In the genomic region with DNA sequence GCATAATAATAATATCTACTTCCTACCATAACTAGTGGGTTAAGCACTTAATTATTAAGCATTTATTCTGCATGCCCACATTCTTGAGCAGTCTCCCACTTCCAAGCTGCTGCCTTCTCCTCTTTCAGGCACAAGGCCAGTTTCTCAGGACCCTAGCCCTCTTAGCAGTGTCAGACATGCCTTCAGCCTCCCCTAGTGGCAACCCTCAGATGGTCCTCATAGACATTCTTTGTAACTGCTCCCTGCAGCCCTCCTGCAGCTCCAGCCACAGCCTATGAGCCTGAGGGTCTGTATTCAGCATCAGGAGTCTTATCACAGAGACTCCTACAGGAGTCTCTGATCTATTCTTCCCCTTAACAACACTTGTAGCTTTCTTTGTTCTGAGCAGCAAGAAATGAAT, we compare ENCODE assay signal across 16 cellular contexts. TPM values are rescaled to one million over a fixed set of nuclear protein-coding genes. Genes with fewer than 3 reads are reported as not detected.
DNase-seq lines count a peak whose midpoint lies in the region; ATAC-seq, FAIRE-seq and TF ChIP-seq lines count a peak whose summit lies in the region.
"Had no signal": no experiment of that assay in that cellular context is flagged by ENCODE, and none has a peak within 500 bp of the region (broad histone marks: within the 10 kb centered on the region; RNA-seq: fewer than 3 reads in every experiment).

No MANE protein-coding gene starts in this region.

- no peak overlapping the region for H3K4me3 Mint-ChIP-seq in glutamatergic neuron (ENCODE audit: unreplicated experiment)

- no peaks in the 10 kb centered on the region for H3K36me3 Mint-ChIP-seq in glutamatergic neuron (ENCODE audit: unreplicated experiment)

- peaks cover 27% of the 10 kb centered on the region for H3K4me1 ChIP-seq in HepG2 (ENCODE audit: insufficient read depth, low read length)
- no peaks in the 10 kb centered on the region for H3K4me1 ChIP-seq in right lobe of liver
- no peaks in the 10 kb centered on the region for H3K4me1 ChIP-seq in Panc1 (ENCODE audit: control insufficient read depth, insufficient read depth, low read length)
- peaks cover 15% of the 10 kb centered on the region for H3K4me1 ChIP-seq in ovary (ENCODE audit: insufficient read depth)
- H3K4me1 ChIP-seq: gastrocnemius medialis had no signal

- intact Hi-C loops in HepG2 (cut with micrococcal nuclease; ENCODE audit: unreplicated experiment) (no loop called here), right lobe of liver (cut with DNase I) (no loop called here), Panc1 (cut with micrococcal nuclease; ENCODE audit: unreplicated experiment) (no loop called here), ovary (cut with DNase I) (no loop called here)

- CTCF ChIA-PET in HepG2 (lab: Yijun Ruan, JAX; ENCODE audit: low intra/inter-chr PET ratio, low total read pairs), result no interaction called here
- CTCF ChIA-PET in Panc1 (lab: Charles Lee), result no interaction called here

- ATAC-seq in HepG2 (peak; percentile 62), right lobe of liver (no peak), Panc1 (no peak)
- ATAC-seq: gastrocnemius medialis had no signal

- in situ Hi-C loops in HepG2 (cut with HindIII; ENCODE audit: extremely low pct_ligation_motif_present, low pct_unique_long_range_greater_than_20kb), result no loop called here
- in situ Hi-C loops in Panc1 (cut with HindIII; ENCODE audit: low pct_unique_long_range_greater_than_20kb, low sequenced_read_pairs), result no loop called here

- no peak overlapping the region for H3K9ac ChIP-seq in HepG2 (ENCODE audit: insufficient read depth, low read depth, low read length)

- H3K27me3 Mint-ChIP-seq in glutamatergic neuron (ENCODE audit: unreplicated experiment), result peaks cover 1% of the 10 kb centered on the region

- POLR2A ChIA-PET in HepG2 (lab: Yijun Ruan, JAX), result interaction anchor here (1.3 kb wide), 1 partner anchor 162 kb away, joined by 3 read pairs; no protein-coding TSS in a partner anchor
- POLR2A ChIA-PET in Panc1 (lab: Charles Lee), result interaction anchor here (0.6 kb wide), 2 partner anchors 10 to 761 kb away, joined by 3 to 9 read pairs; no protein-coding TSS in a partner anchor

- H3K9me3 ChIP-seq in HepG2 (ENCODE audit: low read length), result no peaks in the 10 kb centered on the region
- H3K9me3 ChIP-seq in right lobe of liver, result no peaks in the 10 kb centered on the region
- no peaks in the 10 kb centered on the region for H3K9me3 ChIP-seq in Panc1 (ENCODE audit: control insufficient read depth, insufficient read depth, low read depth, low read length)
- H3K9me3 ChIP-seq in ovary, result no peaks in the 10 kb centered on the region
- H3K9me3 ChIP-seq: gastrocnemius medialis, left ventricle myocardium inferior had no signal

- FAIRE-seq in HepG2 (lab: Jason Lieb, UNC), result no peak

- no peak for TF ChIP-seq POLR2A in HepG2 (IDR thresholded peaks at IDR 0.05; ENCODE audit: insufficient read depth in 1 of 2, low read depth in 2 of 2, low read length in 2 of 2)
- TF ChIP-seq POLR2A in right lobe of liver (IDR thresholded peaks at IDR 0.05), result no peak
- no peak for TF ChIP-seq POLR2A in ovary (IDR thresholded peaks at IDR 0.05)

- BruUV-seq in HepG2 (replicated peaks; lab: Mats Ljungman, UMichigan), result no TSS peak
- no TSS peak for BruUV-seq in Panc1 (replicated peaks; lab: Mats Ljungman, UMichigan)

- no peak overlapping the region for H2AFZ ChIP-seq in HepG2 (ENCODE audit: low read length)

- no peak for TF ChIP-seq RAD21 in HepG2 (CRISPR knock-in tag; IDR thresholded peaks at IDR 0.05)

- H3K4me1 Mint-ChIP-seq in glutamatergic neuron (ENCODE audit: low read depth, unreplicated experiment), result peaks cover 2% of the 10 kb centered on the region

- H3K27ac Mint-ChIP-seq in glutamatergic neuron (ENCODE audit: unreplicated experiment), result no peak overlapping the region

- no peak overlapping the region for H3K4me2 ChIP-seq in HepG2 (ENCODE audit: low read depth, low read length)

- H3K4me3 ChIP-seq in HepG2 (replicated peaks in 1 of 3; ENCODE audit: insufficient read depth in 1 of 3, low read depth in 2 of 3, low read length in 3 of 3) (no peak overlapping the region), right lobe of liver (no peak overlapping the region), Panc1 (ENCODE audit: low read depth in 2 of 2, low read length in 2 of 2) (no peak overlapping the region), ovary (no peak overlapping the region)
- H3K4me3 ChIP-seq: gastrocnemius medialis, left ventricle myocardium inferior had no signal

- H3K27me3 ChIP-seq in HepG2 (ENCODE audit: control insufficient read depth in 1 of 2, insufficient read depth in 2 of 2, low read length in 2 of 2) (peaks cover 0 to 5% of the 10 kb centered on the region in 2 experiments; a peak in 2 of 5 replicates), right lobe of liver (no peaks in the 10 kb centered on the region), Panc1 (ENCODE audit: control insufficient read depth, insufficient read depth, low read length) (no peaks in the 10 kb centered on the region), ovary (no peaks in the 10 kb centered on the region)
- H3K27me3 ChIP-seq: gastrocnemius medialis had no signal

- H3K79me2 ChIP-seq in HepG2 (ENCODE audit: insufficient read depth, low read length), result no peaks in the 10 kb centered on the region

- TF ChIP-seq EP300 in HepG2 (IDR thresholded peaks at IDR 0.05; ENCODE audit: low read depth in 2 of 2, low read length in 2 of 2) (no peak), HepG2 (CRISPR knock-in tag; IDR thresholded peaks at IDR 0.05; ENCODE audit: borderline replicate concordance) (no peak), ovary (IDR thresholded peaks at IDR 0.05) (no peak)

- DNase-seq in HepG2 (ENCODE audit: low spot score) (no peak), right lobe of liver (no peak), Panc1 (ENCODE audit: low read depth, low spot score) (no peak), glutamatergic neuron (peak; percentile 48), ovary (no peak), SIG-M5 (lab: John Stamatoyannopoulos, UW) (no peak), NCI-H1092 (lab: John Stamatoyannopoulos, UW) (no peak)
- no peak for DNase-seq in stimulated activated CD4-positive, alpha-beta T cell treated with anti-CD3 and anti-CD28 coated beads, Interleukin-4, amount 100 ng/mL, for 4 hours
- DNase-seq: activated naive CD4-positive, alpha-beta T cell treated with anti-CD3 and anti-CD28 coated beads, Interleukin-2, amount 50 U/mL, for 16 hours; cortex of kidney; gastrocnemius medialis; left ventricle myocardium inferior; NCI-H1694; T1000 had no signal

- TF ChIP-seq CTCF in HepG2 (CRISPR knock-in tag; IDR thresholded peaks at IDR 0.05), result peak; percentile 57
- TF ChIP-seq CTCF in right lobe of liver (IDR thresholded peaks at IDR 0.05), result no peak
- peak; percentile 34; the same call in 1 of the 2 replicates for TF ChIP-seq CTCF in Panc1 (IDR thresholded peaks at IDR 0.05)
- TF ChIP-seq CTCF in glutamatergic neuron (IDR thresholded peaks at IDR 0.05; ENCODE audit: partially characterized antibody, unreplicated experiment), result peak; percentile 28
- peak in 1 of 3 donors; percentile 10 for TF ChIP-seq CTCF in ovary (IDR thresholded peaks at IDR 0.05)

- H3K9me3 Mint-ChIP-seq in glutamatergic neuron (ENCODE audit: unreplicated experiment), result no peaks in the 10 kb centered on the region

- no peak overlapping the region for H3K27ac ChIP-seq in HepG2 (ENCODE audit: extremely low read length, insufficient read depth, low read length)
- H3K27ac ChIP-seq in right lobe of liver, result no peak overlapping the region
- no peak overlapping the region for H3K27ac ChIP-seq in Panc1 (ENCODE audit: low read length)
- H3K27ac ChIP-seq in ovary, result peak overlapping the region in 1 of 2 donors; percentile 14
- H3K27ac ChIP-seq: gastrocnemius medialis, left ventricle myocardium inferior had no signal

- no peaks in the 10 kb centered on the region for H3K36me3 ChIP-seq in HepG2 (replicated peaks in 1 of 2; ENCODE audit: control insufficient read depth in 1 of 2, insufficient read depth in 2 of 2, low read length in 2 of 2)
- no peaks in the 10 kb centered on the region for H3K36me3 ChIP-seq in right lobe of liver
- no peaks in the 10 kb centered on the region for H3K36me3 ChIP-seq in Panc1 (ENCODE audit: control insufficient read depth, insufficient read depth, low read length)
- H3K36me3 ChIP-seq in ovary, result no peaks in the 10 kb centered on the region
- H3K36me3 ChIP-seq: gastrocnemius medialis, left ventricle myocardium inferior had no signal

- H4K20me1 ChIP-seq in HepG2 (ENCODE audit: insufficient read depth, low read length), result no peaks in the 10 kb centered on the region

RNA-seq across cellular contexts. Expression of a gene that starts 3.8 kb away (rescaled TPM):
- total RNA-seq in HepG2 (2016; rRNA removed; fragmentation: Illumina TruSeq; extraction: Trizol) (not detected in 2 replicates), right lobe of liver (not detected), Panc1 (2021; ENCODE audit: unreplicated experiment) (not detected), glutamatergic neuron (ENCODE audit: unreplicated experiment) (not detected), ovary (not detected)
- total RNA-seq in HepG2 (2016; cell fraction: cytosol; rRNA removed; fragmentation: Illumina TruSeq; extraction: Trizol; ENCODE audit: low read depth), result not detected in 2 replicates
- not detected in 2 replicates for total RNA-seq in HepG2 (2016; cell fraction: insoluble cytoplasmic fraction; rRNA removed; fragmentation: Illumina TruSeq; extraction: Trizol)
- total RNA-seq in HepG2 (2016; cell fraction: membrane; rRNA removed; fragmentation: Illumina TruSeq; extraction: Trizol), result not detected in 2 replicates
- not detected in 2 replicates for total RNA-seq in HepG2 (2016; cell fraction: nucleus; rRNA removed; fragmentation: Illumina TruSeq; extraction: Trizol)
- polyA plus RNA-seq in HepG2 (2011; rRNA removed) (not detected in 2 replicates), ovary (not detected)
- not detected in 2 replicates for polyA plus RNA-seq in HepG2 (2011; cell fraction: cytosol; rRNA removed)
- not detected in 2 replicates for polyA plus RNA-seq in HepG2 (2011; cell fraction: nucleus; rRNA removed)
- not detected in 2 replicates for polyA plus RNA-seq in HepG2 (2012)
- not detected in 2 replicates for polyA plus RNA-seq in HepG2 (2016; cell fraction: cytosol; fragmentation: Illumina TruSeq; extraction: Trizol; ENCODE audit: low read depth)
- polyA plus RNA-seq in HepG2 (2016; cell fraction: insoluble cytoplasmic fraction; fragmentation: Illumina TruSeq; extraction: Trizol; ENCODE audit: low read depth), result not detected in 2 replicates
- not detected in 2 replicates for polyA plus RNA-seq in HepG2 (2016; cell fraction: membrane; fragmentation: Illumina TruSeq; extraction: Trizol; ENCODE audit: low read depth)
- polyA plus RNA-seq in HepG2 (2016; cell fraction: nucleus; fragmentation: Illumina TruSeq; extraction: Trizol; ENCODE audit: insufficient read depth, low read depth), result not detected in 2 replicates
- polyA minus RNA-seq in HepG2 (2011; rRNA and poly(A)+ RNA removed; ENCODE audit: low replicate concordance), result not detected in 2 replicates
- not detected in 2 replicates for polyA minus RNA-seq in HepG2 (2011; cell fraction: cytosol; rRNA and poly(A)+ RNA removed)
- not detected in 2 replicates for polyA minus RNA-seq in HepG2 (2011; cell fraction: nucleus; rRNA and poly(A)+ RNA removed)
- polyA plus RNA-seq in Panc1 (2012; ENCODE audit: insufficient read length), result not detected
- total RNA-seq: gastrocnemius medialis, left ventricle myocardium inferior had no signal
- polyA plus RNA-seq: BJ had no signal

RNA-seq across cellular contexts. Expression of a gene that starts 57.3 kb away (rescaled TPM):
- 4.0 and 4.5 TPM in 2 replicates for total RNA-seq in HepG2 (2016; rRNA removed; fragmentation: Illumina TruSeq; extraction: Trizol)
- total RNA-seq in HepG2 (2016; cell fraction: cytosol; rRNA removed; fragmentation: Illumina TruSeq; extraction: Trizol; ENCODE audit: low read depth), result 4.8 and 5.1 TPM in 2 replicates
- 3.2 and 3.4 TPM in 2 replicates for total RNA-seq in HepG2 (2016; cell fraction: insoluble cytoplasmic fraction; rRNA removed; fragmentation: Illumina TruSeq; extraction: Trizol)
- total RNA-seq in HepG2 (2016; cell fraction: membrane; rRNA removed; fragmentation: Illumina TruSeq; extraction: Trizol), result 4.2 and 8.0 TPM in 2 replicates
- total RNA-seq in HepG2 (2016; cell fraction: nucleus; rRNA removed; fragmentation: Illumina TruSeq; extraction: Trizol), result 3.0 and 5.5 TPM in 2 replicates
- polyA plus RNA-seq in HepG2 (2011; rRNA removed), result 0.17 and 1.0 TPM in 2 replicates
- polyA plus RNA-seq in HepG2 (2011; cell fraction: cytosol; rRNA removed), result 0.38 and 0.40 TPM in 2 replicates
- polyA plus RNA-seq in HepG2 (2011; cell fraction: nucleus; rRNA removed), result 0.61 and 0.68 TPM in 2 replicates
- 0.24 TPM in 1 of 2 replicates, not detected in the other for polyA plus RNA-seq in HepG2 (2012)
- polyA plus RNA-seq in HepG2 (2016; cell fraction: cytosol; fragmentation: Illumina TruSeq; extraction: Trizol; ENCODE audit: low read depth), result 5.0 and 6.4 TPM in 2 replicates
- 1.7 and 3.6 TPM in 2 replicates for polyA plus RNA-seq in HepG2 (2016; cell fraction: insoluble cytoplasmic fraction; fragmentation: Illumina TruSeq; extraction: Trizol; ENCODE audit: low read depth)
- 4.6 and 5.5 TPM in 2 replicates for polyA plus RNA-seq in HepG2 (2016; cell fraction: membrane; fragmentation: Illumina TruSeq; extraction: Trizol; ENCODE audit: low read depth)
- polyA plus RNA-seq in HepG2 (2016; cell fraction: nucleus; fragmentation: Illumina TruSeq; extraction: Trizol; ENCODE audit: insufficient read depth, low read depth), result 5.6 and 5.9 TPM in 2 replicates
- polyA minus RNA-seq in HepG2 (2011; rRNA and poly(A)+ RNA removed; ENCODE audit: low replicate concordance), result 0.50 TPM in 1 of 2 replicates, not detected in the other
- polyA minus RNA-seq in HepG2 (2011; cell fraction: cytosol; rRNA and poly(A)+ RNA removed), result not detected in 2 replicates
- 0.26 and 0.62 TPM in 2 replicates for polyA minus RNA-seq in HepG2 (2011; cell fraction: nucleus; rRNA and poly(A)+ RNA removed)
- 1 to 10 TPM in 1 of 6 experiments, under 1 TPM in 4, not detected in 1; 0.39 to 5.3 (median 0.80) TPM for total RNA-seq in right lobe of liver
- total RNA-seq in Panc1 (2021; ENCODE audit: unreplicated experiment), result not detected
- polyA plus RNA-seq in Panc1 (2012; ENCODE audit: insufficient read length), result not detected
- total RNA-seq in glutamatergic neuron (ENCODE audit: unreplicated experiment), result 1.7 TPM
- 1 to 10 TPM in 1 of 7 donors, not detected in 6; 1.4 TPM for total RNA-seq in ovary
- polyA plus RNA-seq in ovary, result not detected
- total RNA-seq: activated CD8-positive, alpha-beta memory T cell treated with anti-CD3 and anti-CD28 coated beads for 36 hours; left ventricle myocardium inferior had no signal
- polyA plus RNA-seq: BJ had no signal

Comparison
In these comparisons a context has a peak if more than half of its experiments do, and no peak if none do; other contexts are left out.
1. CTCF ChIP-seq: peak in HepG2 (single experiment), Panc1 (single experiment) and glutamatergic neuron (single experiment); none in right lobe of liver (0 of 4).